ENCODE assay signal across 13 cellular contexts in the genomic region with DNA sequence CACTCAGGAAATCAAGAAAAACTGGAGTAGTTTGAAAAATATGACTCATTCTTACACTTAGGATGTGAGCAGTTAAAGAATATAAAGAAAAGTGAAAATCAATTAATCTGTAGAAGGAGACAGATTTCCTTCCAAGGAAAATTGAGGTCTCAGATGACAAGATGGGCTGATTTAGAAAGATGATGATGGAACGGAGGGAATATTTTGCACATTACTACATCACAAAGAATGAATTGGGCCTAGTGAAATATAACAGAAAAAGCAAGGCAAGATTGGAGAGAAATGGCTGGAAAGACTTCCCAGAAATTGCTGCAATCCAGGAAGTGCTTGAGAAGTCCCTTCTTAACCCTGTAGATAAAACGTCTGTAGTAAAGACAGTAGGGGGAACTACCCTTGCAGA.
DNase-seq lines count a peak whose midpoint lies in the region; TF ChIP-seq lines count a peak whose summit lies in the region.
"Had no signal": no experiment of that assay in that cellular context is flagged by ENCODE, and none has a peak within 500 bp of the region (broad histone marks: within the 10 kb centered on the region; RNA-seq: fewer than 3 reads in every experiment).

No MANE protein-coding gene starts in this region.

- no peak for TF ChIP-seq CTCF in AG10803 (conservative IDR thresholded peaks at IDR 0.05; ENCODE audit: low read length)
- no peak for TF ChIP-seq CTCF in osteoblast (IDR thresholded peaks at IDR 0.05; ENCODE audit: extremely low read depth, low read depth, low read length)
- TF ChIP-seq CTCF in lower leg skin (IDR thresholded peaks at IDR 0.05) = no peak

- TF ChIP-seq POLR2A in lower leg skin (IDR thresholded peaks at IDR 0.05) = no peak

- H3K4me1 ChIP-seq in GM23248 (ENCODE audit: insufficient read depth) = peaks cover 38% of the 10 kb centered on the region
- H3K4me1 ChIP-seq in osteoblast (ENCODE audit: insufficient read depth, low read length) = peaks cover 41% of the 10 kb centered on the region
- H3K4me1 ChIP-seq: BLaER1 treated with 17β-estradiol and CSF1 and Interleukin-3, amounts not matched to agents 10 nM and 100 nM had no signal

- H2AFZ ChIP-seq in GM23248 (0 out of 2 replicates have a peak overlapping the region, but pooled peaks have one; percentile 14), osteoblast (ENCODE audit: low read length) (peak overlapping the region; percentile 71)

- no peak overlapping the region for H3K4me3 ChIP-seq in AG10803 (ENCODE audit: low read length)
- H3K4me3 ChIP-seq in GM23248 = no peak overlapping the region
- no peak overlapping the region for H3K4me3 ChIP-seq in osteoblast (ENCODE audit: insufficient read depth, low read length)
- H3K4me3 ChIP-seq in lower leg skin (ENCODE audit: low read depth, poor library complexity, severe bottlenecking) = no peak overlapping the region
- H3K4me3 ChIP-seq: BLaER1 treated with 17β-estradiol and CSF1 and Interleukin-3, amounts not matched to agents 10 nM and 100 nM had no signal

- no peaks in the 10 kb centered on the region for H3K36me3 ChIP-seq in GM23248 (ENCODE audit: low read depth)
- no peaks in the 10 kb centered on the region for H3K36me3 ChIP-seq in osteoblast (ENCODE audit: insufficient read depth, low read length)
- H3K36me3 ChIP-seq: BLaER1 treated with 17β-estradiol and CSF1 and Interleukin-3, amounts not matched to agents 10 nM and 100 nM had no signal

- H3K9me2 ChIP-seq in GM23248 (ENCODE audit: insufficient read depth) = no peaks in the 10 kb centered on the region

- intact Hi-C loops in lower leg skin (cut with DNase I; ENCODE audit: low total_unique reads) = no loop called here

- H3K9me3 ChIP-seq in GM23248 (ENCODE audit: low read depth) = no peaks in the 10 kb centered on the region
- no peaks in the 10 kb centered on the region for H3K9me3 ChIP-seq in osteoblast (ENCODE audit: low read depth, low read length)

- no peaks in the 10 kb centered on the region for H3K27me3 ChIP-seq in GM23248 (replicated peaks; ENCODE audit: insufficient read depth)
- no peaks in the 10 kb centered on the region for H3K27me3 ChIP-seq in osteoblast (ENCODE audit: insufficient read depth, low read length)
- H3K27me3 ChIP-seq: BLaER1 treated with 17β-estradiol and CSF1 and Interleukin-3, amounts not matched to agents 10 nM and 100 nM had no signal

- H4K20me1 ChIP-seq in GM23248 (ENCODE audit: insufficient read depth) = no peaks in the 10 kb centered on the region
- H4K20me1 ChIP-seq in osteoblast (ENCODE audit: insufficient read depth, low read length) = no peaks in the 10 kb centered on the region
- H4K20me1 ChIP-seq: BLaER1 treated with 17β-estradiol and CSF1 and Interleukin-3, amounts not matched to agents 10 nM and 100 nM had no signal

- H3K27ac ChIP-seq in GM23248 (no peak overlapping the region), osteoblast (ENCODE audit: low read depth, low read length) (peak overlapping the region; percentile 20)
- H3K27ac ChIP-seq: BLaER1 treated with 17β-estradiol and CSF1 and Interleukin-3, amounts not matched to agents 10 nM and 100 nM had no signal

- DNase-seq in AG10803 (ENCODE audit: low read depth) = peak; percentile 10
- no peak for DNase-seq in GM23248
- peak; percentile 26 for DNase-seq in fibroblast of peridontal ligament (ENCODE audit: extremely low read depth)
- no peak for DNase-seq in osteoblast (ENCODE audit: insufficient read length, low spot score, missing footprints)
- DNase-seq in lower leg skin (ENCODE audit: low spot score in 2 of 2) = no peak
- DNase-seq in germinal center (ENCODE audit: low spot score) = no peak
- no peak for DNase-seq in HUDEP-2 (lab: John Stamatoyannopoulos, UW; ENCODE audit: unreplicated experiment in 76 of 76)
- DNase-seq: 8988T; CD8-positive, alpha-beta memory T cell; COR-L47; GDM1; H9 had no signal

- in situ Hi-C loops in GM23248 (cut with MboI) = no loop called here

- H3K4me2 ChIP-seq in GM23248 (ENCODE audit: unreplicated experiment) (no peak overlapping the region), osteoblast (ENCODE audit: insufficient read depth, low read length) (no peak overlapping the region)
- H3K4me2 ChIP-seq: BLaER1 treated with 17β-estradiol and CSF1 and Interleukin-3, amounts not matched to agents 10 nM and 100 nM had no signal

- no peak overlapping the region for H3K9ac ChIP-seq in GM23248
- H3K9ac ChIP-seq: BLaER1 treated with 17β-estradiol and CSF1 and Interleukin-3, amounts not matched to agents 10 nM and 100 nM had no signal

- 64 to 68% methylated on average over 2 of the region's 2 CpGs for WGBS in GM23248 (ENCODE audit: low coverage in 1 of 2, low lambda C conversion rate in 2 of 2, missing lambda C conversion rate in 2 of 2), 2 experiments
- WGBS in lower leg skin, 2 donors = 78 to 83% methylated on average over 2 of the region's 2 CpGs

- peaks cover 39% of the 10 kb centered on the region for H3F3A ChIP-seq in GM23248 (ENCODE audit: insufficient read depth)

- no peaks in the 10 kb centered on the region for H3K79me2 ChIP-seq in GM23248 (ENCODE audit: insufficient read depth)
- H3K79me2 ChIP-seq in osteoblast (ENCODE audit: insufficient read depth, low read length) = no peaks in the 10 kb centered on the region

Comparison
In these comparisons a context has a peak if more than half of its experiments do, and no peak if none do; other contexts are left out.
1. DNase-seq: peak in AG10803 (single experiment) and fibroblast of peridontal ligament (single experiment); none in GM23248 (single experiment), osteoblast (single experiment), lower leg skin (0 of 2), germinal center (single experiment) and HUDEP-2 (0 of 76).